In genomic region chr10:61763778-61764177, GRCh38 we compare ENCODE assay signal across 18 cellular contexts.
"Had no signal": no experiment of that assay in that cellular context is flagged by ENCODE, and none has a peak within 500 bp of the region (broad histone marks: within the 10 kb centered on the region; RNA-seq: fewer than 3 reads in every experiment).

No MANE protein-coding gene starts in this region.

- ATAC-seq: activated CD8-positive, alpha-beta T cell treated with anti-CD3 and anti-CD28 coated beads for 36 hours; lower lobe of right lung; natural killer cell had no signal

- H3K27me3 ChIP-seq: brain microvascular endothelial cell, colonic mucosa, neutrophil, transverse colon, vagina had no signal

- H3K4me1 Mint-ChIP-seq: endodermal cell had no signal

- H3K4me3 Mint-ChIP-seq: activated CD4-positive, alpha-beta T cell treated with anti-CD3 and anti-CD28 coated beads, Interleukin-2, amount 10 ng/mL, durations not matched to agents 24 days and 14 days; activated CD8-positive, alpha-beta T cell treated with anti-CD3 and anti-CD28 coated beads for 36 hours; endodermal cell; natural killer cell; stimulated activated naive CD8-positive, alpha-beta T cell treated with anti-CD3 and anti-CD28 coated beads, Interleukin-15, Interleukin-2, amounts not matched to agents 100 ng/mL and 50 ng/mL, for 24 hours had no signal

- H3K4me3 ChIP-seq: colonic mucosa, lower lobe of right lung, transverse colon, vagina had no signal

- H3K36me3 Mint-ChIP-seq: natural killer cell had no signal

- H3K27ac ChIP-seq: brain microvascular endothelial cell, colonic mucosa, epithelial cell of prostate, lower lobe of right lung, neutrophil, parathyroid adenoma, transverse colon, vagina had no signal

- H3K9me3 Mint-ChIP-seq: activated CD8-positive, alpha-beta T cell treated with anti-CD3 and anti-CD28 coated beads for 36 hours; endodermal cell; natural killer cell; stimulated activated naive CD8-positive, alpha-beta T cell treated with anti-CD3 and anti-CD28 coated beads, Interleukin-15, Interleukin-2, amounts not matched to agents 100 ng/mL and 50 ng/mL, for 24 hours had no signal

- H2AFZ ChIP-seq: parathyroid adenoma had no signal

- H3K79me2 ChIP-seq: parathyroid adenoma had no signal

- H3K9ac ChIP-seq: parathyroid adenoma had no signal

- DNase-seq: activated CD8-positive, alpha-beta T cell treated with anti-CD3 and anti-CD28 coated beads for 36 hours; activated naive CD4-positive, alpha-beta T cell treated with Interleukin-2 at 50 U/mL for 16 hours; activated T-cell treated with anti-CD3 and anti-CD28 coated beads, Interleukin-2, amount 50 U/mL, for 1 hour; brain microvascular endothelial cell; central memory CD4-positive, alpha-beta T cell; colonic mucosa; endodermal cell; foreskin fibroblast; lower lobe of right lung; natural killer cell; transverse colon had no signal

- H3K27me3 Mint-ChIP-seq: activated CD4-positive, alpha-beta T cell treated with anti-CD3 and anti-CD28 coated beads, Interleukin-2, amount 10 ng/mL, durations not matched to agents 24 days and 14 days; activated CD8-positive, alpha-beta T cell treated with anti-CD3 and anti-CD28 coated beads for 36 hours; stimulated activated naive CD8-positive, alpha-beta T cell treated with anti-CD3 and anti-CD28 coated beads, Interleukin-15, Interleukin-2, amounts not matched to agents 100 ng/mL and 50 ng/mL, for 24 hours had no signal

- H3K36me3 ChIP-seq: brain microvascular endothelial cell, colonic mucosa, lower lobe of right lung, neutrophil, transverse colon, vagina had no signal

- H3K27ac Mint-ChIP-seq: activated CD8-positive, alpha-beta T cell treated with anti-CD3 and anti-CD28 coated beads for 36 hours; activated T-helper 2 cell treated with anti-CD3 and anti-CD28 coated beads, Interferon-gamma antibody, Interleukin-2, Interleukin-4, amounts not matched to agents 10 μg/mL and 5 μg/mL and 100 μg/mL, durations not matched to agents 14 hours and 24 hours and 36 hours; endodermal cell; natural killer cell; stimulated activated naive CD8-positive, alpha-beta T cell treated with anti-CD3 and anti-CD28 coated beads, Interleukin-15, Interleukin-2, amounts not matched to agents 100 ng/mL and 50 ng/mL, for 24 hours had no signal

- H3K9me3 ChIP-seq: colonic mucosa, lower lobe of right lung, neutrophil, transverse colon, vagina had no signal

- H3K4me1 ChIP-seq: colonic mucosa, lower lobe of right lung, parathyroid adenoma had no signal
